Comparison of ENCODE assay signal across 8 cellular contexts in the genomic region with DNA sequence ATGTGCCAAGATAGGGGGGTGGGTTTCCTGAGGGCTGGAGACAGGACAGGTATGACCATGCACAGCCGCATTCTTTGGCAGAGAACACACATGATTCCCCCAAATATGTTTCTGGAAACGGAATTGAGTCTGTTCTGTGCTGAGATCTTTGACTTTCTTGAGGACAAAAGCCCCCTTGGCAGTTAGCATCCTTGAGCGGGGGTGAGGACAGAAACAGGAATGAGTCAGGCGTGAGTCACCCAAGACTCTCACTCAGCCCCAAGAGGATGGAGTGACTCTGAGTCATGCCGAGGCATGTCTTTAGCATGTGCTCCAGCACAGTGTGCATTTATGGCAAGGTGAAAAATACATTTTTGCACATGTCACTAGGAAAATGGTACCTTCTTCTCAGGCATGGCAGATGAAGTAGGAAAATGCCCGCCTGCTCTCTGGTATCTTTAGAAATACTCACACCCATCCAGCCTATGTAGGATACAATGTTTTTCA. TPM values are rescaled to one million over a fixed set of nuclear protein-coding genes. Genes with fewer than 3 reads are reported as not detected.
A peak's percentile ranks its signal among the peaks of the same experiment; 100 is the strongest.
DNase-seq lines count a peak whose midpoint lies in the region; ATAC-seq and FAIRE-seq lines count a peak whose summit lies in the region.

No MANE protein-coding gene starts in this region.

- H3K27ac Mint-ChIP-seq in CD8-positive, alpha-beta memory T cell, result peak overlapping the region; percentile 88 to 100 (median 98)

- ATAC-seq in GM21390 (IDR thresholded peaks at IDR 0.05; ENCODE audit: unreplicated experiment), result peak; percentile 72

- CTCF ChIA-PET in CD8-positive, alpha-beta memory T cell (lab: Charles Lee), result interaction anchor here (1.1 to 8.2 kb wide), 7 partner anchors 9 to 813 kb away, joined by 3 to 68 read pairs (median 23); no protein-coding TSS in a partner anchor

- peaks cover 96 to 100% (median 100%) of the 10 kb centered on the region in 3 donors for H3K4me1 Mint-ChIP-seq in CD8-positive, alpha-beta memory T cell

- no peaks in the 10 kb centered on the region for H3K27me3 Mint-ChIP-seq in CD8-positive, alpha-beta memory T cell

- H3K4me3 ChIP-seq in CD8-positive, alpha-beta memory T cell (ENCODE audit: low read length), result peak overlapping the region; percentile 60
- no peak overlapping the region for H3K4me3 ChIP-seq in muscle layer of duodenum (ENCODE audit: low read depth in 1 of 2, low read length in 2 of 2)

- FAIRE-seq in HTR-8/SVneo (lab: Jason Lieb, UNC), result peak; percentile 33

- no peaks in the 10 kb centered on the region for H3K9me3 ChIP-seq in CD8-positive, alpha-beta memory T cell (ENCODE audit: low read length)
- H3K9me3 ChIP-seq in muscle layer of duodenum (ENCODE audit: control insufficient read depth in 1 of 2, low read length in 2 of 2), result no peaks in the 10 kb centered on the region

- POLR2A ChIA-PET in CD8-positive, alpha-beta memory T cell (lab: Charles Lee), result interaction anchor here (0.5 to 7.8 kb wide), 7 partner anchors 8 to 46 kb away, joined by 3 to 187 read pairs (median 11); no protein-coding TSS in a partner anchor

- no peaks in the 10 kb centered on the region for H3K27me3 ChIP-seq in CD8-positive, alpha-beta memory T cell (ENCODE audit: insufficient read depth, low read length, poor library complexity, severe bottlenecking)
- H3K27me3 ChIP-seq in muscle layer of duodenum (ENCODE audit: low read depth, low read length), result no peaks in the 10 kb centered on the region

- H3K36me3 ChIP-seq in CD8-positive, alpha-beta memory T cell (ENCODE audit: insufficient read depth, low read length), result peaks cover 91% of the 10 kb centered on the region
- H3K36me3 ChIP-seq in muscle layer of duodenum (ENCODE audit: control insufficient read depth in 1 of 2, insufficient read depth in 2 of 2, low read length in 2 of 2), result no peaks in the 10 kb centered on the region

- H3K27ac ChIP-seq in CD8-positive, alpha-beta memory T cell (ENCODE audit: low read depth, low read length), result peak overlapping the region; percentile 36
- H3K27ac ChIP-seq in muscle layer of duodenum (ENCODE audit: low read length), result peak overlapping the region; percentile 33

- peak; percentile 52 to 90 (median 68) for DNase-seq in CD8-positive, alpha-beta memory T cell
- DNase-seq in HTR-8/SVneo (ENCODE audit: insufficient read length, low spot score) (peak; percentile 80), dedifferentiated amniotic fluid mesenchymal stem cell (ENCODE audit: extremely low spot score) (peak; percentile 87), stromal cell of bone marrow (ENCODE audit: low read depth) (peak; percentile 91), retina (no peak)
- peak; percentile 92 for DNase-seq in activated CD4-positive, alpha-beta T cell treated with anti-CD3 and anti-CD28 coated beads for 48 hours

- H3K9me3 Mint-ChIP-seq in CD8-positive, alpha-beta memory T cell, result no peaks in the 10 kb centered on the region

- H3K36me3 Mint-ChIP-seq in CD8-positive, alpha-beta memory T cell, result peaks cover 56 to 96% (median 63%) of the 10 kb centered on the region in 3 donors

- H3K4me3 Mint-ChIP-seq in CD8-positive, alpha-beta memory T cell, result peak overlapping the region; percentile 81 to 93 (median 85)

- H3K4me1 ChIP-seq in CD8-positive, alpha-beta memory T cell (ENCODE audit: insufficient read depth, low read length), result peaks cover 99% of the 10 kb centered on the region
- peaks cover 0 to 4% of the 10 kb centered on the region in 2 donors for H3K4me1 ChIP-seq in muscle layer of duodenum (ENCODE audit: control insufficient read depth in 1 of 2, insufficient read depth in 2 of 2, low read length in 2 of 2)

RNA-seq across cellular contexts. Expression of a gene that starts 52.1 kb away (rescaled TPM):
- 100 to 1,000 TPM; 329 to 353 TPM for total RNA-seq in CD8-positive, alpha-beta memory T cell
- polyA plus RNA-seq in CD8-positive, alpha-beta memory T cell, result 622 TPM
